9 cellular contexts compared by ENCODE assay signal in genomic region chr7:80941206-80941758, GRCh38. TPM values are rescaled to one million over a fixed set of nuclear protein-coding genes. Genes with fewer than 3 reads are reported as not detected.
DNase-seq lines count a peak whose midpoint lies in the region; ATAC-seq and TF ChIP-seq lines count a peak whose summit lies in the region.
"Had no signal": no experiment of that assay in that cellular context is flagged by ENCODE, and none has a peak within 500 bp of the region (broad histone marks: within the 10 kb centered on the region; RNA-seq: fewer than 3 reads in every experiment).

No MANE protein-coding gene starts in this region.

- no peak overlapping the region for H2BK5ac ChIP-seq in trophoblast cell (ENCODE audit: low read depth, low read length, poor library complexity)

- H3K9ac ChIP-seq in trophoblast cell (ENCODE audit: low read length), result no peak overlapping the region

- H3K4me1 Mint-ChIP-seq in activated CD4-positive, alpha-beta T cell treated with anti-CD3 and anti-CD28 coated beads, Interleukin-2, amount 10 ng/mL, durations not matched to agents 24 days and 14 days, result no peaks in the 10 kb centered on the region

- H3K4me3 Mint-ChIP-seq in activated CD4-positive, alpha-beta T cell treated with anti-CD3 and anti-CD28 coated beads, Interleukin-2, amount 10 ng/mL, durations not matched to agents 24 days and 14 days, result no peak overlapping the region

- H4K91ac ChIP-seq in trophoblast cell (ENCODE audit: low read depth, low read length), result no peak overlapping the region

- no peak overlapping the region for H4K12ac ChIP-seq in trophoblast cell (ENCODE audit: low read depth, low read length)

- WGBS in trophoblast cell (ENCODE audit: extremely low coverage, insufficient coverage, insufficient read length), result no CpG with 5 or more reads among the region's 4 CpGs

- no peak overlapping the region for H3K18ac ChIP-seq in trophoblast cell (ENCODE audit: low read length)

- in situ Hi-C loops in Caki2 (cut with HindIII; ENCODE audit: low pct_unique_long_range_greater_than_20kb, low sequenced_read_pairs), result no loop called here
- in situ Hi-C loops in Panc1 (cut with HindIII; ENCODE audit: low pct_unique_long_range_greater_than_20kb, low sequenced_read_pairs), result no loop called here

- peak overlapping the region; percentile 50 for H2BK12ac ChIP-seq in trophoblast cell (ENCODE audit: low read length)

- no peak overlapping the region for H3K4ac ChIP-seq in trophoblast cell (ENCODE audit: low read depth, low read length)

- H3K27me3 ChIP-seq in Panc1 (ENCODE audit: control insufficient read depth, insufficient read depth, low read length) (no peaks in the 10 kb centered on the region), trophoblast cell (ENCODE audit: insufficient read depth, low read length) (no peaks in the 10 kb centered on the region)

- H2BK120ac ChIP-seq in trophoblast cell (ENCODE audit: insufficient read depth, low read length, poor library complexity), result no peak overlapping the region

- H3K36me3 Mint-ChIP-seq in activated CD4-positive, alpha-beta T cell treated with anti-CD3 and anti-CD28 coated beads, Interleukin-2, amount 10 ng/mL, durations not matched to agents 24 days and 14 days (ENCODE audit: low read depth), result no peaks in the 10 kb centered on the region

- H3K9me3 ChIP-seq in Panc1 (ENCODE audit: control insufficient read depth, insufficient read depth, low read depth, low read length) (peaks cover 16% of the 10 kb centered on the region; the same call in 1 of the 2 replicates), trophoblast cell (ENCODE audit: insufficient read depth, low read depth, low read length) (no peaks in the 10 kb centered on the region)

- no peak overlapping the region for H3K23ac ChIP-seq in trophoblast cell (ENCODE audit: low read length)

- ATAC-seq in Panc1, result no peak
- no peak for ATAC-seq in GM21529 (IDR thresholded peaks at IDR 0.05; ENCODE audit: unreplicated experiment)

- H3K79me1 ChIP-seq in trophoblast cell (ENCODE audit: low read length), result peaks cover 7% of the 10 kb centered on the region

- H3K36me3 ChIP-seq in Panc1 (ENCODE audit: control insufficient read depth, insufficient read depth, low read length) (no peaks in the 10 kb centered on the region), trophoblast cell (ENCODE audit: control insufficient read depth in 1 of 2, insufficient read depth in 2 of 2, low read length in 2 of 2) (no peaks in the 10 kb centered on the region)

- no peaks in the 10 kb centered on the region for H3K9me3 Mint-ChIP-seq in activated CD4-positive, alpha-beta T cell treated with anti-CD3 and anti-CD28 coated beads, Interleukin-2, amount 10 ng/mL, durations not matched to agents 24 days and 14 days

- no TSS peak for BruUV-seq in Panc1 (replicated peaks; lab: Mats Ljungman, UMichigan)

- CTCF ChIA-PET in Panc1 (lab: Charles Lee), result no interaction called here

- H3K4me1 ChIP-seq in Panc1 (ENCODE audit: control insufficient read depth, insufficient read depth, low read length) (peaks cover 38% of the 10 kb centered on the region), trophoblast cell (ENCODE audit: control insufficient read depth in 1 of 2, insufficient read depth in 2 of 2, low read length in 2 of 2) (no peaks in the 10 kb centered on the region)

- H2AFZ ChIP-seq in trophoblast cell (ENCODE audit: insufficient read depth, low read length, poor library complexity), result no peak overlapping the region

- H3K14ac ChIP-seq in trophoblast cell (ENCODE audit: low read length), result no peak overlapping the region

- H4K8ac ChIP-seq in trophoblast cell (ENCODE audit: low read depth, low read length), result no peak overlapping the region

- TF ChIP-seq CTCF in Panc1 (IDR thresholded peaks at IDR 0.05) (no peak), fibroblast of pulmonary artery (IDR thresholded peaks at IDR 0.05; ENCODE audit: low read length, missing control alignments) (no peak)

- H2AK5ac ChIP-seq in trophoblast cell (ENCODE audit: low read length), result no peak overlapping the region

- POLR2A ChIA-PET in Panc1 (lab: Charles Lee), result no interaction called here

- no peaks in the 10 kb centered on the region for H3K79me2 ChIP-seq in trophoblast cell (ENCODE audit: control insufficient read depth, insufficient read depth, low read length, poor library complexity)

- H3K27ac Mint-ChIP-seq in activated CD4-positive, alpha-beta T cell treated with anti-CD3 and anti-CD28 coated beads, Interleukin-2, amount 10 ng/mL, durations not matched to agents 24 days and 14 days, result no peak overlapping the region

- intact Hi-C loops in Panc1 (cut with micrococcal nuclease; ENCODE audit: unreplicated experiment), result loop anchor here (5.0 kb wide), 1 partner anchor 156 kb away; no protein-coding TSS in a partner anchor
- intact Hi-C loops in activated CD4-positive, alpha-beta T cell treated with anti-CD3 and anti-CD28 coated beads, Interleukin-2, amount 10 ng/mL, durations not matched to agents 24 days and 14 days (cut with micrococcal nuclease), result no loop called here

- no peak overlapping the region for H3K4me2 ChIP-seq in trophoblast cell (ENCODE audit: low read length)

- H3K4me3 ChIP-seq in Panc1 (ENCODE audit: low read depth in 2 of 2, low read length in 2 of 2), result no peak overlapping the region
- H3K4me3 ChIP-seq in fibroblast of pulmonary artery (replicated peaks; ENCODE audit: low read depth, low read length), result no peak overlapping the region
- no peak overlapping the region for H3K4me3 ChIP-seq in trophoblast cell (ENCODE audit: low read depth, low read length)

- H3K27me3 Mint-ChIP-seq in activated CD4-positive, alpha-beta T cell treated with anti-CD3 and anti-CD28 coated beads, Interleukin-2, amount 10 ng/mL, durations not matched to agents 24 days and 14 days, result no peaks in the 10 kb centered on the region

- H3K27ac ChIP-seq in Panc1 (ENCODE audit: low read length) (peak overlapping the region; percentile 98), trophoblast cell (ENCODE audit: low read depth, low read length) (peak overlapping the region; percentile 64)

- peak; percentile 56 for DNase-seq in Caki2 (ENCODE audit: low read depth)
- peak; percentile 92 for DNase-seq in Panc1 (ENCODE audit: low read depth, low spot score)
- DNase-seq in fibroblast of pulmonary artery (ENCODE audit: low read depth), result peak; percentile 86
- peak; percentile 41 to 86 for DNase-seq in trophoblast cell
- DNase-seq in activated CD4-positive, alpha-beta T cell treated with anti-CD3 and anti-CD28 coated beads, Interleukin-2, amount 10 ng/mL, durations not matched to agents 24 days and 14 days, result no peak
- no peak for DNase-seq in inferior parietal cortex (ENCODE audit: extremely low spot score)
- DNase-seq in SKM-1 (lab: John Stamatoyannopoulos, UW; ENCODE audit: unreplicated experiment), result no peak
- DNase-seq: activated CD4-positive, alpha-beta T cell treated with anti-CD3 and anti-CD28 coated beads, Interleukin-2, amount 50 U/mL, for 4 hours had no signal

RNA-seq across cellular contexts. Expression of gene SEMA3C, which starts 22.4 kb away (rescaled TPM):
- 49.8 and 69.8 TPM in 2 replicates for total RNA-seq in Caki2 (2014; rRNA removed; shearing (Covaris generic); ENCODE audit: low replicate concordance)
- 232 TPM for total RNA-seq in Panc1 (2021; ENCODE audit: unreplicated experiment)
- 166 TPM for polyA plus RNA-seq in Panc1 (2012; ENCODE audit: insufficient read length)
- polyA plus RNA-seq in trophoblast cell (2013), result 53.7 and 55.6 TPM in 2 replicates
- total RNA-seq in activated CD4-positive, alpha-beta T cell treated with anti-CD3 and anti-CD28 coated beads, Interleukin-2, amount 10 ng/mL, durations not matched to agents 24 days and 14 days, result not detected in 2 replicates

Comparison
In these comparisons a context has a peak if more than half of its experiments do, and no peak if none do; other contexts are left out.
1. DNase-seq: peak in Caki2 (single experiment), Panc1 (single experiment), fibroblast of pulmonary artery (single experiment) and trophoblast cell (2 of 2); none in activated CD4-positive, alpha-beta T cell treated with anti-CD3 and anti-CD28 coated beads, Interleukin-2, amount 10 ng/mL, durations not matched to agents 24 days and 14 days (single experiment), inferior parietal cortex (single experiment) and SKM-1 (single experiment).
2. RNA of gene SEMA3C, which starts 22.4 kb away (total RNA-seq): 232 TPM in Panc1 (single experiment) and 49.8 to 69.8 TPM in Caki2; not detected in activated CD4-positive, alpha-beta T cell treated with anti-CD3 and anti-CD28 coated beads, Interleukin-2, amount 10 ng/mL, durations not matched to agents 24 days and 14 days; every median in the first group is over 10 times any median in the second.